ENCODE assay signal across 34 cellular contexts in the genomic region with DNA sequence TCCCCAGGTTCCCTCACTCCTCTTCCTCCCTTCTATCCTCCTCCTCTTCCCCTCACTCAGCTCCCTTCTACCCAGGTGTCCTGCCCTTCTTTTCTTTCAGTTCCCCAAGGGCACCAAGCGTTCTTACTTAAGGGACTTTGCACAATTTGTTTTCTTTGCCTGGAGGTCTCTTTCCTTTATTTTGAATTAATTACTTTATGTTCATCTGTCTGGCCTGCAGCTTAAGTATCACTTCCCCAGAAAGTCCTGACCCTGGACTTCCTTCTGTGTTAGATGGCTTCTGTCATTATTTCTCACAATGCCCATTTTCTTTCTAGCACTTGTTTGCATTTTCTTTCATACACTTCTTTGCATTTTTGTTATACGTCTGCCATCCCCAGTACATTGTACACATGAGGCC.
"Had no signal": no experiment of that assay in that cellular context is flagged by ENCODE, and none has a peak within 500 bp of the region (broad histone marks: within the 10 kb centered on the region; RNA-seq: fewer than 3 reads in every experiment).

No MANE protein-coding gene starts in this region.

- H3K4me1 ChIP-seq: adrenal gland, body of pancreas, breast epithelium, Peyer's patch had no signal

- H3K27me3 ChIP-seq: adrenal gland, body of pancreas, breast epithelium, Peyer's patch had no signal

- H3K27ac ChIP-seq: adrenal gland, body of pancreas, breast epithelium, KMS-11, Peyer's patch, RWPE1, VCaP had no signal

- DNase-seq: activated CD4-positive, alpha-beta memory T cell treated with anti-CD3 and anti-CD28 coated beads, Interleukin-2, amount 10 ng/mL, durations not matched to agents 7 days and 5 days; activated CD4-positive, alpha-beta T cell treated with anti-CD3 and anti-CD28 coated beads for 1 hour; activated CD4-positive, alpha-beta T cell treated with anti-CD3 and anti-CD28 coated beads for 48 hours; activated CD4-positive, CD25-positive, alpha-beta regulatory T cell; activated CD8-positive, alpha-beta memory T cell treated with anti-CD3 and anti-CD28 coated beads for 24 hours; activated CD8-positive, alpha-beta memory T cell treated with anti-CD3 and anti-CD28 coated beads, Interleukin-2, amount 10 ng/mL, durations not matched to agents 7 days and 5 days; activated CD8-positive, alpha-beta memory T cell treated with anti-CD3 and anti-CD28 coated beads, Interleukin-2, amount 50 U/mL, for 48 hours; activated effector memory CD4-positive, alpha-beta T cell treated with anti-CD3 and anti-CD28 coated beads, Interleukin-2, amount 50 U/mL, for 16 hours; activated naive CD4-positive, alpha-beta T cell; activated T-cell treated with anti-CD3 and anti-CD28 coated beads, Interleukin-2, amount 50 U/mL, for 1 hour; activated T-cell treated with anti-CD3 and anti-CD28 coated beads, Interleukin-2, amount 50 U/mL, for 72 hours; adrenal gland; body of pancreas; NCI-H1105; NCI-H1417 treated with DMSO at 0.1 percent for 48 hours; NCI-H187 treated with DMSO at 0.1 percent for 48 hours; NCI-H2171 treated with DMSO at 0.1 percent for 48 hours; NCI-H2227 treated with DMSO at 0.1 percent for 48 hours; NCI-H446; NCI-H510A treated with DMSO at 0.1 percent for 48 hours; NCI-H526 treated with DMSO at 0.1 percent for 48 hours; NCI-H82; Peyer's patch; SW 1271; T-helper 1 cell; T-helper 2 cell; T-helper 9 cell had no signal

- H3K36me3 Mint-ChIP-seq: activated CD8-positive, alpha-beta memory T cell treated with anti-CD3 and anti-CD28 coated beads, Interleukin-2, amount 10 ng/mL, durations not matched to agents 7 days and 5 days had no signal

- H3K4me3 ChIP-seq: adrenal gland, body of pancreas, breast epithelium, Peyer's patch had no signal

- ATAC-seq: activated CD8-positive, alpha-beta memory T cell treated with anti-CD3 and anti-CD28 coated beads, Interleukin-2, amount 10 ng/mL, durations not matched to agents 7 days and 5 days; activated naive CD4-positive, alpha-beta T cell treated with anti-CD3 and anti-CD28 coated beads, Interleukin-2, amount 50 U/mL, for 72 hours; activated T-cell treated with anti-CD3 and anti-CD28 coated beads, Interleukin-2, amount 50 U/mL, for 72 hours; activated T-helper 17 cell treated with anti-CD3 and anti-CD28 coated beads, Interleukin-2, amount 50 U/mL, for 72 hours; body of pancreas; Right ventricle myocardium inferior had no signal

- H3K36me3 ChIP-seq: adrenal gland, breast epithelium, Peyer's patch had no signal

- H3K27ac Mint-ChIP-seq: activated CD4-positive, alpha-beta memory T cell treated with anti-CD3 and anti-CD28 coated beads, Interleukin-2, amount 10 ng/mL, durations not matched to agents 7 days and 5 days; activated CD8-positive, alpha-beta memory T cell treated with anti-CD3 and anti-CD28 coated beads, Interleukin-2, amount 10 ng/mL, durations not matched to agents 7 days and 5 days; activated naive CD4-positive, alpha-beta T cell treated with anti-CD3 and anti-CD28 coated beads, Interleukin-2, amount 50 U/mL, for 72 hours; activated T-cell treated with anti-CD3 and anti-CD28 coated beads, Interleukin-2, amount 50 U/mL, for 72 hours; activated T-helper 17 cell treated with anti-CD3 and anti-CD28 coated beads, Interleukin-2, amount 50 U/mL, for 72 hours had no signal

- H3K9ac ChIP-seq: KMS-11 had no signal

- H3K27me3 Mint-ChIP-seq: activated CD4-positive, alpha-beta memory T cell treated with anti-CD3 and anti-CD28 coated beads, Interleukin-2, amount 10 ng/mL, durations not matched to agents 7 days and 5 days; activated CD8-positive, alpha-beta memory T cell treated with anti-CD3 and anti-CD28 coated beads, Interleukin-2, amount 10 ng/mL, durations not matched to agents 7 days and 5 days; activated T-helper 17 cell treated with anti-CD3 and anti-CD28 coated beads, Interleukin-2, amount 50 U/mL, for 72 hours had no signal

- H3K9me3 ChIP-seq: adrenal gland, body of pancreas, breast epithelium, Peyer's patch had no signal

- H3K4me1 Mint-ChIP-seq: activated CD4-positive, alpha-beta memory T cell treated with anti-CD3 and anti-CD28 coated beads, Interleukin-2, amount 10 ng/mL, durations not matched to agents 7 days and 5 days; activated CD8-positive, alpha-beta memory T cell treated with anti-CD3 and anti-CD28 coated beads, Interleukin-2, amount 10 ng/mL, durations not matched to agents 7 days and 5 days; activated T-helper 17 cell treated with anti-CD3 and anti-CD28 coated beads, Interleukin-2, amount 50 U/mL, for 72 hours had no signal

- H3K4me3 Mint-ChIP-seq: activated CD4-positive, alpha-beta memory T cell treated with anti-CD3 and anti-CD28 coated beads, Interleukin-2, amount 10 ng/mL, durations not matched to agents 7 days and 5 days; activated CD8-positive, alpha-beta memory T cell treated with anti-CD3 and anti-CD28 coated beads, Interleukin-2, amount 10 ng/mL, durations not matched to agents 7 days and 5 days; activated T-cell treated with anti-CD3 and anti-CD28 coated beads, Interleukin-2, amount 50 U/mL, for 72 hours; activated T-helper 17 cell treated with anti-CD3 and anti-CD28 coated beads, Interleukin-2, amount 50 U/mL, for 72 hours had no signal

- H3K4me2 ChIP-seq: KMS-11 had no signal
